1 cellular context compared by ENCODE assay signal in the genomic region with DNA sequence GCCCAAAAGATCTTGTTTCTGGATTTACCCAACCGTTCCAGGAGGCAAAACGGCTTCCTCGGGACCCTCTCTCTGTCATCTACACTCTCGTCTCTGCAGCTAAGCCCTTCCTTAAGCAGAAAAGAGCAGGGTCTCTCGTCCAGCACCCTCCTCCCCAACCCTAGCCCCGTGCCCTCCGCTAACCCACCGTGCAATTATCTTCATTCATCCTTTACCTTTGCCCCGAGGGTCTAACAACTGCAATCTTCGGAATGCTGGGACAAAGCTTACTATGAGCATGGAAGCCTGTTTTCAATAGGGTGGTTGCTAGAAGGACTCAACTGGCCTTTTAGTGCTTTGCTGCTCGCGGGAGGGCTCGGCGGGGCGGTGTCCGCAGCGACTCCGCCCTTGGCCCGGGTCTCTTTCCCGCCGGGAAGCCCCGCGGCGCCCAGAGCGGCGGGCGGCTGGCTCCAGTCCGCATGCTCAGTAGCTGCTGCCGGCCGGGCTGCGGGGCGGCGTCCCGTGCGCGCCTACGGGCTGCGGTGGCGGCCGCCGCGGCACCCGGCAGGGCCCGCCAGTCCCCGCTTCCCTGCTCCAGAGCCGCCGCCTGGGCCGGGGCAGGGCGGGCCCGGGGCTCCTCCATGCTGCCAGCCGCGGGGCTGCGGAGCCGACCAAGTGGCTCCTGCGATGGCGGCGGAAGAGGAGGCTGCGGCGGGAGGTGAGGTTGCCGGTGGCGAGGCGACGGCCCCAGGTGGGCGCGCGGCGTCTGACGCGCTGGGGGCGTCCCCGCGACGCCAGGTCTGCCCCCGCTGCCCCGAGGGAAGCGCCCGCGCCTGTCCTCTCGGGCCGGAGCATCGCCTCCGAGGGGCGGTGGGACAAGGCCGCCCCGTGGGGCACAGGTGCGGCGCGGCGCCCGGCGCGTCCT.
TF ChIP-seq lines count a peak whose summit lies in the region.

A gene with protein sequence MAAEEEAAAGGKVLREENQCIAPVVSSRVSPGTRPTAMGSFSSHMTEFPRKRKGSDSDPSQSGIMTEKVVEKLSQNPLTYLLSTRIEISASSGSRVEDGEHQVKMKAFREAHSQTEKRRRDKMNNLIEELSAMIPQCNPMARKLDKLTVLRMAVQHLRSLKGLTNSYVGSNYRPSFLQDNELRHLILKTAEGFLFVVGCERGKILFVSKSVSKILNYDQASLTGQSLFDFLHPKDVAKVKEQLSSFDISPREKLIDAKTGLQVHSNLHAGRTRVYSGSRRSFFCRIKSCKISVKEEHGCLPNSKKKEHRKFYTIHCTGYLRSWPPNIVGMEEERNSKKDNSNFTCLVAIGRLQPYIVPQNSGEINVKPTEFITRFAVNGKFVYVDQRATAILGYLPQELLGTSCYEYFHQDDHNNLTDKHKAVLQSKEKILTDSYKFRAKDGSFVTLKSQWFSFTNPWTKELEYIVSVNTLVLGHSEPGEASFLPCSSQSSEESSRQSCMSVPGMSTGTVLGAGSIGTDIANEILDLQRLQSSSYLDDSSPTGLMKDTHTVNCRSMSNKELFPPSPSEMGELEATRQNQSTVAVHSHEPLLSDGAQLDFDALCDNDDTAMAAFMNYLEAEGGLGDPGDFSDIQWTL (plus strand): TSS at position 430 of the 904 bp plus-strand sequence. CDS start 237 bp downstream, at position 667.

TF ChIP-seq in WTC11, 78 proteins besides CTCF, POLR2A, EP300 and RAD21 (continued from another document and continues in another):
- TF ChIP-seq, protein P1, sequence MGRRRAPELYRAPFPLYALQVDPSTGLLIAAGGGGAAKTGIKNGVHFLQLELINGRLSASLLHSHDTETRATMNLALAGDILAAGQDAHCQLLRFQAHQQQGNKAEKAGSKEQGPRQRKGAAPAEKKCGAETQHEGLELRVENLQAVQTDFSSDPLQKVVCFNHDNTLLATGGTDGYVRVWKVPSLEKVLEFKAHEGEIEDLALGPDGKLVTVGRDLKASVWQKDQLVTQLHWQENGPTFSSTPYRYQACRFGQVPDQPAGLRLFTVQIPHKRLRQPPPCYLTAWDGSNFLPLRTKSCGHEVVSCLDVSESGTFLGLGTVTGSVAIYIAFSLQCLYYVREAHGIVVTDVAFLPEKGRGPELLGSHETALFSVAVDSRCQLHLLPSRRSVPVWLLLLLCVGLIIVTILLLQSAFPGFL (CRISPR knock-in tag; IDR thresholded peaks at IDR 0.05; ENCODE audit: borderline replicate concordance): no peak
- no peak for TF ChIP-seq ZNF121 (CRISPR knock-in tag; IDR thresholded peaks at IDR 0.05)
- 0 out of 2 replicates have a peak, but pooled peaks have one; percentile 29 for TF ChIP-seq CREM (CRISPR knock-in tag; IDR thresholded peaks at IDR 0.05)
- TF ChIP-seq, protein P2, sequence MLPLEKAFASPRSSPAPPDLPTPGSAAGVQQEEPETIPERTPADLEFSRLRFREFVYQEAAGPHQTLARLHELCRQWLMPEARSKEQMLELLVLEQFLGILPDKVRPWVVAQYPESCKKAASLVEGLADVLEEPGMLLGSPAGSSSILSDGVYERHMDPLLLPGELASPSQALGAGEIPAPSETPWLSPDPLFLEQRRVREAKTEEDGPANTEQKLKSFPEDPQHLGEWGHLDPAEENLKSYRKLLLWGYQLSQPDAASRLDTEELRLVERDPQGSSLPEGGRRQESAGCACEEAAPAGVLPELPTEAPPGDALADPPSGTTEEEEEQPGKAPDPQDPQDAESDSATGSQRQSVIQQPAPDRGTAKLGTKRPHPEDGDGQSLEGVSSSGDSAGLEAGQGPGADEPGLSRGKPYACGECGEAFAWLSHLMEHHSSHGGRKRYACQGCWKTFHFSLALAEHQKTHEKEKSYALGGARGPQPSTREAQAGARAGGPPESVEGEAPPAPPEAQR (CRISPR knock-in tag; IDR thresholded peaks at IDR 0.05): no peak
- TF ChIP-seq, protein P3, sequence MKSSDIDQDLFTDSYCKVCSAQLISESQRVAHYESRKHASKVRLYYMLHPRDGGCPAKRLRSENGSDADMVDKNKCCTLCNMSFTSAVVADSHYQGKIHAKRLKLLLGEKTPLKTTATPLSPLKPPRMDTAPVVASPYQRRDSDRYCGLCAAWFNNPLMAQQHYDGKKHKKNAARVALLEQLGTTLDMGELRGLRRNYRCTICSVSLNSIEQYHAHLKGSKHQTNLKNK (CRISPR knock-in tag; IDR thresholded peaks at IDR 0.05): no peak
- TF ChIP-seq ETV6 (CRISPR knock-in tag; IDR thresholded peaks at IDR 0.05): no peak
- TF ChIP-seq, protein P4, sequence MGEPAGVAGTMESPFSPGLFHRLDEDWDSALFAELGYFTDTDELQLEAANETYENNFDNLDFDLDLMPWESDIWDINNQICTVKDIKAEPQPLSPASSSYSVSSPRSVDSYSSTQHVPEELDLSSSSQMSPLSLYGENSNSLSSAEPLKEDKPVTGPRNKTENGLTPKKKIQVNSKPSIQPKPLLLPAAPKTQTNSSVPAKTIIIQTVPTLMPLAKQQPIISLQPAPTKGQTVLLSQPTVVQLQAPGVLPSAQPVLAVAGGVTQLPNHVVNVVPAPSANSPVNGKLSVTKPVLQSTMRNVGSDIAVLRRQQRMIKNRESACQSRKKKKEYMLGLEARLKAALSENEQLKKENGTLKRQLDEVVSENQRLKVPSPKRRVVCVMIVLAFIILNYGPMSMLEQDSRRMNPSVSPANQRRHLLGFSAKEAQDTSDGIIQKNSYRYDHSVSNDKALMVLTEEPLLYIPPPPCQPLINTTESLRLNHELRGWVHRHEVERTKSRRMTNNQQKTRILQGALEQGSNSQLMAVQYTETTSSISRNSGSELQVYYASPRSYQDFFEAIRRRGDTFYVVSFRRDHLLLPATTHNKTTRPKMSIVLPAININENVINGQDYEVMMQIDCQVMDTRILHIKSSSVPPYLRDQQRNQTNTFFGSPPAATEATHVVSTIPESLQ (CRISPR knock-in tag; IDR thresholded peaks at IDR 0.05): no peak
- no peak for TF ChIP-seq MXD4 (CRISPR knock-in tag; IDR thresholded peaks at IDR 0.05; ENCODE audit: borderline replicate concordance)
- TF ChIP-seq RORB (CRISPR knock-in tag; IDR thresholded peaks at IDR 0.05): no peak
- TF ChIP-seq JUN (CRISPR knock-in tag; IDR thresholded peaks at IDR 0.05): 0 out of 2 replicates have a peak, but pooled peaks have one; percentile 24
- TF ChIP-seq MYBL2 (CRISPR knock-in tag; IDR thresholded peaks at IDR 0.05): 0 out of 2 replicates have a peak, but pooled peaks have one; percentile 48
- TF ChIP-seq NR3C1 (CRISPR knock-in tag; conservative IDR thresholded peaks at IDR 0.05; ENCODE audit: low read depth): no peak
- TF ChIP-seq, protein P5, sequence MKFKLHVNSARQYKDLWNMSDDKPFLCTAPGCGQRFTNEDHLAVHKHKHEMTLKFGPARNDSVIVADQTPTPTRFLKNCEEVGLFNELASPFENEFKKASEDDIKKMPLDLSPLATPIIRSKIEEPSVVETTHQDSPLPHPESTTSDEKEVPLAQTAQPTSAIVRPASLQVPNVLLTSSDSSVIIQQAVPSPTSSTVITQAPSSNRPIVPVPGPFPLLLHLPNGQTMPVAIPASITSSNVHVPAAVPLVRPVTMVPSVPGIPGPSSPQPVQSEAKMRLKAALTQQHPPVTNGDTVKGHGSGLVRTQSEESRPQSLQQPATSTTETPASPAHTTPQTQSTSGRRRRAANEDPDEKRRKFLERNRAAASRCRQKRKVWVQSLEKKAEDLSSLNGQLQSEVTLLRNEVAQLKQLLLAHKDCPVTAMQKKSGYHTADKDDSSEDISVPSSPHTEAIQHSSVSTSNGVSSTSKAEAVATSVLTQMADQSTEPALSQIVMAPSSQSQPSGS (CRISPR knock-in tag; IDR thresholded peaks at IDR 0.05; ENCODE audit: borderline replicate concordance, low read depth): no peak
- TF ChIP-seq, protein P6, sequence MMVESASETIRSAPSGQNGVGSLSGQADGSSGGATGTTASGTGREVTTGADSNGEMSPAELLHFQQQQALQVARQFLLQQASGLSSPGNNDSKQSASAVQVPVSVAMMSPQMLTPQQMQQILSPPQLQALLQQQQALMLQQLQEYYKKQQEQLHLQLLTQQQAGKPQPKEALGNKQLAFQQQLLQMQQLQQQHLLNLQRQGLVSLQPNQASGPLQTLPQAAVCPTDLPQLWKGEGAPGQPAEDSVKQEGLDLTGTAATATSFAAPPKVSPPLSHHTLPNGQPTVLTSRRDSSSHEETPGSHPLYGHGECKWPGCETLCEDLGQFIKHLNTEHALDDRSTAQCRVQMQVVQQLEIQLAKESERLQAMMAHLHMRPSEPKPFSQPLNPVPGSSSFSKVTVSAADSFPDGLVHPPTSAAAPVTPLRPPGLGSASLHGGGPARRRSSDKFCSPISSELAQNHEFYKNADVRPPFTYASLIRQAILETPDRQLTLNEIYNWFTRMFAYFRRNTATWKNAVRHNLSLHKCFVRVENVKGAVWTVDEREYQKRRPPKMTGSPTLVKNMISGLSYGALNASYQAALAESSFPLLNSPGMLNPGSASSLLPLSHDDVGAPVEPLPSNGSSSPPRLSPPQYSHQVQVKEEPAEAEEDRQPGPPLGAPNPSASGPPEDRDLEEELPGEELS (CRISPR knock-in tag; IDR thresholded peaks at IDR 0.05): peak; percentile 43; the same call in 1 of the 2 replicates
- TF ChIP-seq, protein P7, sequence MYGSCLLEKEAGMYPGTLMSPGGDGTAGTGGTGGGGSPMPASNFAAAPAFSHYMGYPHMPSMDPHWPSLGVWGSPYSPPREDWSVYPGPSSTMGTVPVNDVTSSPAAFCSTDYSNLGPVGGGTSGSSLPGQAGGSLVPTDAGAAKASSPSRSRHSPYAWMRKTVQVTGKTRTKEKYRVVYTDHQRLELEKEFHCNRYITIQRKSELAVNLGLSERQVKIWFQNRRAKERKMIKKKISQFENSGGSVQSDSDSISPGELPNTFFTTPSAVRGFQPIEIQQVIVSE (CRISPR knock-in tag; IDR thresholded peaks at IDR 0.05; ENCODE audit: borderline replicate concordance): no peak
- no peak for TF ChIP-seq ATF1 (CRISPR knock-in tag; IDR thresholded peaks at IDR 0.05)
- TF ChIP-seq, protein P8, sequence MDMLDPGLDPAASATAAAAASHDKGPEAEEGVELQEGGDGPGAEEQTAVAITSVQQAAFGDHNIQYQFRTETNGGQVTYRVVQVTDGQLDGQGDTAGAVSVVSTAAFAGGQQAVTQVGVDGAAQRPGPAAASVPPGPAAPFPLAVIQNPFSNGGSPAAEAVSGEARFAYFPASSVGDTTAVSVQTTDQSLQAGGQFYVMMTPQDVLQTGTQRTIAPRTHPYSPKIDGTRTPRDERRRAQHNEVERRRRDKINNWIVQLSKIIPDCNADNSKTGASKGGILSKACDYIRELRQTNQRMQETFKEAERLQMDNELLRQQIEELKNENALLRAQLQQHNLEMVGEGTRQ (CRISPR knock-in tag; IDR thresholded peaks at IDR 0.05): no peak
- 0 out of 2 replicates have a peak, but pooled peaks have one; percentile 20 for TF ChIP-seq FOXP1 (CRISPR knock-in tag; IDR thresholded peaks at IDR 0.05; ENCODE audit: borderline replicate concordance)
- TF ChIP-seq ZNF671 (CRISPR knock-in tag; IDR thresholded peaks at IDR 0.05): no peak
- TF ChIP-seq KAT7 (CRISPR knock-in tag; IDR thresholded peaks at IDR 0.05; ENCODE audit: borderline replicate concordance): peak; percentile 90
- TF ChIP-seq NFYB (CRISPR knock-in tag; conservative IDR thresholded peaks at IDR 0.05; ENCODE audit: low read depth): no peak; the same call in 1 of the 2 replicates
- no peak for TF ChIP-seq CBFB (CRISPR knock-in tag; IDR thresholded peaks at IDR 0.05; ENCODE audit: low read depth)
- TF ChIP-seq, protein P9, sequence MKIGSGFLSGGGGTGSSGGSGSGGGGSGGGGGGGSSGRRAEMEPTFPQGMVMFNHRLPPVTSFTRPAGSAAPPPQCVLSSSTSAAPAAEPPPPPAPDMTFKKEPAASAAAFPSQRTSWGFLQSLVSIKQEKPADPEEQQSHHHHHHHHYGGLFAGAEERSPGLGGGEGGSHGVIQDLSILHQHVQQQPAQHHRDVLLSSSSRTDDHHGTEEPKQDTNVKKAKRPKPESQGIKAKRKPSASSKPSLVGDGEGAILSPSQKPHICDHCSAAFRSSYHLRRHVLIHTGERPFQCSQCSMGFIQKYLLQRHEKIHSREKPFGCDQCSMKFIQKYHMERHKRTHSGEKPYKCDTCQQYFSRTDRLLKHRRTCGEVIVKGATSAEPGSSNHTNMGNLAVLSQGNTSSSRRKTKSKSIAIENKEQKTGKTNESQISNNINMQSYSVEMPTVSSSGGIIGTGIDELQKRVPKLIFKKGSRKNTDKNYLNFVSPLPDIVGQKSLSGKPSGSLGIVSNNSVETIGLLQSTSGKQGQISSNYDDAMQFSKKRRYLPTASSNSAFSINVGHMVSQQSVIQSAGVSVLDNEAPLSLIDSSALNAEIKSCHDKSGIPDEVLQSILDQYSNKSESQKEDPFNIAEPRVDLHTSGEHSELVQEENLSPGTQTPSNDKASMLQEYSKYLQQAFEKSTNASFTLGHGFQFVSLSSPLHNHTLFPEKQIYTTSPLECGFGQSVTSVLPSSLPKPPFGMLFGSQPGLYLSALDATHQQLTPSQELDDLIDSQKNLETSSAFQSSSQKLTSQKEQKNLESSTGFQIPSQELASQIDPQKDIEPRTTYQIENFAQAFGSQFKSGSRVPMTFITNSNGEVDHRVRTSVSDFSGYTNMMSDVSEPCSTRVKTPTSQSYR (CRISPR knock-in tag; IDR thresholded peaks at IDR 0.05): no peak
- TF ChIP-seq FOXJ3 (CRISPR knock-in tag; IDR thresholded peaks at IDR 0.05; ENCODE audit: borderline replicate concordance): no peak
- TF ChIP-seq TEAD4 (CRISPR knock-in tag; IDR thresholded peaks at IDR 0.05): no peak
- 0 out of 2 replicates have a peak, but pooled peaks have one; percentile 9 for TF ChIP-seq GABPB1 (CRISPR knock-in tag; IDR thresholded peaks at IDR 0.05)
- TF ChIP-seq FOXK1 (CRISPR knock-in tag; IDR thresholded peaks at IDR 0.05): no peak
- TF ChIP-seq SP1 (CRISPR knock-in tag; conservative IDR thresholded peaks at IDR 0.05): no peak; the same call in 1 of the 2 replicates
- no peak for TF ChIP-seq SOX15 (CRISPR knock-in tag; IDR thresholded peaks at IDR 0.05)
- no peak for TF ChIP-seq HMGA2 (CRISPR knock-in tag; IDR thresholded peaks at IDR 0.05)
- TF ChIP-seq, protein P10, sequence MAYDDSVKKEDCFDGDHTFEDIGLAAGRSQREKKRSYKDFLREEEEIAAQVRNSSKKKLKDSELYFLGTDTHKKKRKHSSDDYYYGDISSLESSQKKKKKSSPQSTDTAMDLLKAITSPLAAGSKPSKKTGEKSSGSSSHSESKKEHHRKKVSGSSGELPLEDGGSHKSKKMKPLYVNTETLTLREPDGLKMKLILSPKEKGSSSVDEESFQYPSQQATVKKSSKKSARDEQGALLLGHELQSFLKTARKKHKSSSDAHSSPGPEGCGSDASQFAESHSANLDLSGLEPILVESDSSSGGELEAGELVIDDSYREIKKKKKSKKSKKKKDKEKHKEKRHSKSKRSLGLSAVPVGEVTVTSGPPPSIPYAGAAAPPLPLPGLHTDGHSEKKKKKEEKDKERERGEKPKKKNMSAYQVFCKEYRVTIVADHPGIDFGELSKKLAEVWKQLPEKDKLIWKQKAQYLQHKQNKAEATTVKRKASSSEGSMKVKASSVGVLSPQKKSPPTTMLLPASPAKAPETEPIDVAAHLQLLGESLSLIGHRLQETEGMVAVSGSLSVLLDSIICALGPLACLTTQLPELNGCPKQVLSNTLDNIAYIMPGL (CRISPR knock-in tag; IDR thresholded peaks at IDR 0.05): no peak
